ENCODE assay signal across 9 cellular contexts in genomic region chr15:89457086-89457485, GRCh38. TPM values are rescaled to one million over a fixed set of nuclear protein-coding genes. Genes with fewer than 3 reads are reported as not detected.
A peak's percentile ranks its signal among the peaks of the same experiment; 100 is the strongest.
DNase-seq lines count a peak whose midpoint lies in the region; ATAC-seq and TF ChIP-seq lines count a peak whose summit lies in the region.
"Had no signal": no experiment of that assay in that cellular context is flagged by ENCODE, and none has a peak within 500 bp of the region (broad histone marks: within the 10 kb centered on the region; RNA-seq: fewer than 3 reads in every experiment).

No MANE protein-coding gene starts in this region.

- intact Hi-C loops in MCF 10A (cut with micrococcal nuclease), result no loop called here
- intact Hi-C loops in breast epithelium (cut with DNase I; ENCODE audit: low total_unique reads), result no loop called here
- intact Hi-C loops in mammary epithelial cell (cut with micrococcal nuclease), result no loop called here

- H3K9me3 ChIP-seq in breast epithelium (no peaks in the 10 kb centered on the region), mammary epithelial cell (replicated peaks; ENCODE audit: insufficient read depth, low read length) (no peaks in the 10 kb centered on the region)

- H3K27ac ChIP-seq in breast epithelium, result no peak overlapping the region
- no peak overlapping the region for H3K27ac ChIP-seq in mammary epithelial cell (ENCODE audit: insufficient read depth, low read depth, low read length)

- H3K79me2 ChIP-seq in mammary epithelial cell (ENCODE audit: insufficient read depth, low read length), result no peaks in the 10 kb centered on the region

- peak; percentile 37 for DNase-seq in MCF 10A (ENCODE audit: unreplicated experiment)
- no peak for DNase-seq in breast epithelium (ENCODE audit: low spot score in 2 of 2)
- DNase-seq in MV-4-11 (lab: John Stamatoyannopoulos, UW), result peak; percentile 68
- DNase-seq in mammary epithelial cell, result peak; percentile 46
- no peak for DNase-seq in activated T-cell treated with anti-CD3 and anti-CD28 coated beads, Interleukin-2, amount 50 U/mL, for 4 hours
- DNase-seq in activated CD8-positive, alpha-beta memory T cell treated with anti-CD3 and anti-CD28 coated beads for 24 hours, result no peak
- DNase-seq: NCI-H345 had no signal

- H3K36me3 ChIP-seq in breast epithelium (no peaks in the 10 kb centered on the region), mammary epithelial cell (ENCODE audit: insufficient read depth, low read length) (no peaks in the 10 kb centered on the region)

- H3K9me3 Mint-ChIP-seq in MCF 10A (ENCODE audit: unreplicated experiment), result no peaks in the 10 kb centered on the region
- peaks cover 3% of the 10 kb centered on the region for H3K9me3 Mint-ChIP-seq in activated T-cell treated with anti-CD3 and anti-CD28 coated beads, Interleukin-2, amount 50 U/mL, for 4 hours

- POLR2A ChIA-PET in MCF 10A (lab: Yijun Ruan, JAX), result no interaction called here

- no peaks in the 10 kb centered on the region for H3K36me3 Mint-ChIP-seq in MCF 10A (ENCODE audit: insufficient read depth, unreplicated experiment)
- H3K36me3 Mint-ChIP-seq in activated T-cell treated with anti-CD3 and anti-CD28 coated beads, Interleukin-2, amount 50 U/mL, for 4 hours (ENCODE audit: insufficient read depth), result no peaks in the 10 kb centered on the region

- no peaks in the 10 kb centered on the region for H4K20me1 ChIP-seq in mammary epithelial cell (ENCODE audit: insufficient read depth, low read length)

- no peak for TF ChIP-seq POLR2A in breast epithelium (IDR thresholded peaks at IDR 0.05)

- H3K27me3 ChIP-seq in breast epithelium (no peaks in the 10 kb centered on the region), mammary epithelial cell (ENCODE audit: insufficient read depth, low read length) (no peaks in the 10 kb centered on the region)

- no peak overlapping the region for H3K4me2 ChIP-seq in mammary epithelial cell (ENCODE audit: insufficient read depth, low read depth, low read length)

- in situ Hi-C loops in mammary epithelial cell (cut with MboI; ENCODE audit: low sequenced_read_pairs in 2 of 2), result no loop called here

- TF ChIP-seq CTCF in MCF 10A (IDR thresholded peaks at IDR 0.05; ENCODE audit: unreplicated experiment) (no peak), breast epithelium (IDR thresholded peaks at IDR 0.05) (no peak), mammary epithelial cell (conservative IDR thresholded peaks at IDR 0.05 in 1 of 2, IDR thresholded peaks at IDR 0.05 in 1 of 2; ENCODE audit: extremely low read depth in 1 of 2, insufficient read depth in 1 of 2, low read depth in 1 of 2, low read length in 2 of 2) (no peak)

- H3K27ac Mint-ChIP-seq in MCF 10A (ENCODE audit: low read depth, unreplicated experiment), result no peak overlapping the region

- H3K4me1 ChIP-seq in breast epithelium (no peaks in the 10 kb centered on the region), mammary epithelial cell (ENCODE audit: insufficient read depth, low read length) (no peaks in the 10 kb centered on the region)

- BruUV-seq in MCF 10A (replicated peaks; lab: Mats Ljungman, UMichigan) (no TSS peak), mammary epithelial cell (replicated peaks; lab: Mats Ljungman, UMichigan) (no TSS peak)

- H2AFZ ChIP-seq in mammary epithelial cell (ENCODE audit: low read depth, low read length), result peak overlapping the region; percentile 53

- H3K4me3 ChIP-seq in breast epithelium (no peak overlapping the region), mammary epithelial cell (replicated peaks in 1 of 3; ENCODE audit: insufficient read depth in 1 of 3, low read depth in 2 of 3, low read length in 3 of 3) (no peak overlapping the region)

- ATAC-seq in HG03439 (IDR thresholded peaks at IDR 0.05; ENCODE audit: unreplicated experiment), result no peak
- ATAC-seq in activated T-cell treated with anti-CD3 and anti-CD28 coated beads, Interleukin-2, amount 50 U/mL, for 4 hours, result no peak
- no peak for ATAC-seq in HG02642 (IDR thresholded peaks at IDR 0.05; ENCODE audit: poor library complexity, unreplicated experiment)

- H3K4me1 Mint-ChIP-seq in MCF 10A (ENCODE audit: insufficient read depth, unreplicated experiment), result no peaks in the 10 kb centered on the region
- H3K4me1 Mint-ChIP-seq in activated T-cell treated with anti-CD3 and anti-CD28 coated beads, Interleukin-2, amount 50 U/mL, for 4 hours (ENCODE audit: low read depth), result no peaks in the 10 kb centered on the region

- dilution Hi-C loops in mammary epithelial cell (cut with HindIII; ENCODE audit: low sequenced_read_pairs), result no loop called here

- CTCF ChIA-PET in MCF 10A (lab: Yijun Ruan, JAX), result interaction anchor here (0.9 to 5.0 kb wide), 5 partner anchors 9 to 98 kb away, joined by 3 to 23 read pairs (median 7); no protein-coding TSS in a partner anchor
- CTCF ChIA-PET in mammary epithelial cell (lab: Charles Lee; ENCODE audit: low non-redundant PET), result no interaction called here

- no peak overlapping the region for H3K4me3 Mint-ChIP-seq in MCF 10A (ENCODE audit: unreplicated experiment)
- no peak overlapping the region for H3K4me3 Mint-ChIP-seq in activated T-cell treated with anti-CD3 and anti-CD28 coated beads, Interleukin-2, amount 50 U/mL, for 4 hours

- H3K27me3 Mint-ChIP-seq in MCF 10A (ENCODE audit: insufficient read depth, unreplicated experiment), result no peaks in the 10 kb centered on the region
- H3K27me3 Mint-ChIP-seq in activated T-cell treated with anti-CD3 and anti-CD28 coated beads, Interleukin-2, amount 50 U/mL, for 4 hours (ENCODE audit: low read depth), result peaks cover 26% of the 10 kb centered on the region

- no peak overlapping the region for H3K9ac ChIP-seq in mammary epithelial cell (ENCODE audit: insufficient read depth, low read length)

RNA-seq across cellular contexts. Expression of gene RHCG, which starts 39.3 kb away (rescaled TPM):
- total RNA-seq in MCF 10A (2022) (not detected in 2 replicates), breast epithelium (1 to 10 TPM in 1 of 3 donors, under 1 TPM in 2; 0.16 to 1.5 (median 0.66) TPM), mammary epithelial cell (1 to 10 TPM in 1 of 2 donors, under 1 TPM in 1; 0.89 to 2.5 TPM)
- polyA plus RNA-seq in mammary epithelial cell, result 1.5 TPM
- polyA minus RNA-seq in mammary epithelial cell, result 3.3 TPM
- not detected for total RNA-seq in activated T-cell treated with anti-CD3 and anti-CD28 coated beads, Interleukin-2, amount 50 U/mL, for 4 hours

Comparison
In these comparisons a context has a peak if more than half of its experiments do, and no peak if none do; other contexts are left out.
1. DNase-seq: peak in MCF 10A (single experiment), MV-4-11 (single experiment) and mammary epithelial cell (single experiment); none in breast epithelium (0 of 2), activated T-cell treated with anti-CD3 and anti-CD28 coated beads, Interleukin-2, amount 50 U/mL, for 4 hours (single experiment) and activated CD8-positive, alpha-beta memory T cell treated with anti-CD3 and anti-CD28 coated beads for 24 hours (single experiment).